Comparison of ENCODE assay signal across 32 cellular contexts in the genomic region with DNA sequence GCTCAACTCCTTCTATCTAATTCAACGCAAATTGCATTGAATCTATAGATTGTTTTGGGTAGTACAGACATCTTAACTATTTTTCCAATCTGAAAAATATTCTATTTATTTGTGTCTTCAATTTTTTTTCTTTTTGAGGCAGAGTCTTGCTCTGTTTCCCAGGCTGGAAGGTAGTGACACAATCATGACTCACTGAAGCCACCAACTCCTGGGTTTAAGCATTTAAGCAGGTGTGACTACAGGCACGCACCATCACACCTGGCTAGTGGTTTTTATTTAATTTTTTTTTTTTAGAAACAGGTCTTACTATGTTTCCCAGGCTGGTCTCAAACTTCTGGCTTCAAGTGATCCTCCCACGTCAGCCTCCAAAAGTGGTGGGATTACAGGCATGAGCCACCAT.
"Had no signal": no experiment of that assay in that cellular context is flagged by ENCODE, and none has a peak within 500 bp of the region (broad histone marks: within the 10 kb centered on the region; RNA-seq: fewer than 3 reads in every experiment).

No MANE protein-coding gene starts in this region.

- H3K4me2 ChIP-seq: neural progenitor cell had no signal

- H3K27ac ChIP-seq: ascending aorta, esophagus muscularis mucosa, heart right ventricle, neural progenitor cell, parathyroid adenoma, psoas muscle, tibial nerve had no signal

- H3K4me3 Mint-ChIP-seq: activated CD4-positive, alpha-beta memory T cell treated with anti-CD3 and anti-CD28 coated beads for 36 hours; activated CD4-positive, alpha-beta T cell treated with anti-CD3 and anti-CD28 coated beads, Interleukin-2, amount 10 ng/mL, durations not matched to agents 24 days and 14 days; activated naive CD4-positive, alpha-beta T cell treated with anti-CD3 and anti-CD28 coated beads, Interleukin-2, amount 10 ng/mL, durations not matched to agents 7 days and 5 days; activated naive CD8-positive, alpha-beta T cell treated with anti-CD3 and anti-CD28 coated beads, Interleukin-2, amount 10 ng/mL, durations not matched to agents 7 days and 5 days; activated T-helper 1 cell treated with anti-CD3 and anti-CD28 coated beads, Interleukin-12 subunit alpha, Interleukin-12 subunit beta, Interleukin-2, Interleukin-4 antibody, amounts not matched to agents 30 ng/mL and 10 ng/mL and 1 ng/mL, durations not matched to agents 14 hours and 24 hours and 36 hours; brain; natural killer cell; neural progenitor cell had no signal

- H3K27ac Mint-ChIP-seq: activated CD4-positive, alpha-beta memory T cell treated with anti-CD3 and anti-CD28 coated beads for 36 hours; activated CD4-positive, alpha-beta T cell treated with anti-CD3 and anti-CD28 coated beads, Interleukin-2, amount 10 ng/mL, durations not matched to agents 24 days and 14 days; activated naive CD4-positive, alpha-beta T cell treated with anti-CD3 and anti-CD28 coated beads, Interleukin-2, amount 10 ng/mL, durations not matched to agents 7 days and 5 days; activated naive CD8-positive, alpha-beta T cell treated with anti-CD3 and anti-CD28 coated beads, Interleukin-2, amount 10 ng/mL, durations not matched to agents 7 days and 5 days; activated T-helper 1 cell treated with anti-CD3 and anti-CD28 coated beads, Interleukin-12 subunit alpha, Interleukin-12 subunit beta, Interleukin-2, Interleukin-4 antibody, amounts not matched to agents 30 ng/mL and 10 ng/mL and 1 ng/mL, durations not matched to agents 14 hours and 24 hours and 36 hours; brain; natural killer cell; neural progenitor cell had no signal

- H3K36me3 ChIP-seq: ascending aorta, esophagus muscularis mucosa, heart right ventricle, neural progenitor cell, tibial nerve had no signal

- ATAC-seq: heart right ventricle, left cardiac atrium, left ventricle myocardium superior, natural killer cell, psoas muscle, right cardiac atrium had no signal

- DNase-seq: activated CD4-positive, alpha-beta memory T cell treated with anti-CD3 and anti-CD28 coated beads for 36 hours; activated CD4-positive, alpha-beta T cell treated with anti-CD3 and anti-CD28 coated beads, Interleukin-2, amount 10 ng/mL, durations not matched to agents 24 days and 14 days; activated CD4-positive, CD25-positive, alpha-beta regulatory T cell treated with anti-CD3 and anti-CD28 coated beads, Interleukin-2, amount 50 U/mL, for 72 hours; activated CD8-positive, alpha-beta memory T cell treated with anti-CD3 and anti-CD28 coated beads, Interleukin-2, amount 50 U/mL, for 4 hours; activated effector memory CD4-positive, alpha-beta T cell treated with anti-CD3 and anti-CD28 coated beads, Interleukin-2, amount 50 U/mL, for 16 hours; activated naive CD4-positive, alpha-beta T cell treated with anti-CD3 and anti-CD28 coated beads, Interleukin-2, amount 10 ng/mL, durations not matched to agents 7 days and 5 days; activated naive CD8-positive, alpha-beta T cell treated with anti-CD3 and anti-CD28 coated beads, Interleukin-2, amount 10 ng/mL, durations not matched to agents 7 days and 5 days; activated T-cell treated with anti-CD3 and anti-CD28 coated beads, Interleukin-2, amount 50 U/mL, for 1 hour; caudate nucleus; cortex of kidney; foreskin melanocyte; heart right ventricle; left cardiac atrium; left ventricle myocardium superior; midbrain; natural killer cell; occipital lobe; psoas muscle; right cardiac atrium; stimulated activated CD4-positive, alpha-beta T cell treated with anti-CD3 and anti-CD28 coated beads, Interleukin-15, amount 100 ng/mL, for 24 hours; stimulated activated CD4-positive, alpha-beta T cell treated with anti-CD3 and anti-CD28 coated beads, Interleukin-2, amount 100 ng/mL, for 24 hours; stimulated activated naive CD4-positive, alpha-beta T cell treated with Interleukin-2 at 50 U/mL for 16 hours; T-helper 2 cell had no signal

- H3K4me1 ChIP-seq: ascending aorta, esophagus muscularis mucosa, heart right ventricle, neural progenitor cell, parathyroid adenoma, psoas muscle, tibial nerve had no signal

- H3K79me2 ChIP-seq: parathyroid adenoma had no signal

- H3K27me3 Mint-ChIP-seq: activated CD4-positive, alpha-beta memory T cell treated with anti-CD3 and anti-CD28 coated beads for 36 hours; activated CD4-positive, alpha-beta T cell treated with anti-CD3 and anti-CD28 coated beads, Interleukin-2, amount 10 ng/mL, durations not matched to agents 24 days and 14 days; activated naive CD4-positive, alpha-beta T cell treated with anti-CD3 and anti-CD28 coated beads, Interleukin-2, amount 10 ng/mL, durations not matched to agents 7 days and 5 days; activated naive CD8-positive, alpha-beta T cell treated with anti-CD3 and anti-CD28 coated beads, Interleukin-2, amount 10 ng/mL, durations not matched to agents 7 days and 5 days had no signal

- H3K4me3 ChIP-seq: ascending aorta, esophagus muscularis mucosa, heart right ventricle, neural progenitor cell, psoas muscle, tibial nerve had no signal

- H3K9me3 ChIP-seq: ascending aorta, esophagus muscularis mucosa, heart right ventricle, psoas muscle, tibial nerve had no signal

- H3K4me1 Mint-ChIP-seq: activated CD4-positive, alpha-beta T cell treated with anti-CD3 and anti-CD28 coated beads, Interleukin-2, amount 10 ng/mL, durations not matched to agents 24 days and 14 days; activated naive CD4-positive, alpha-beta T cell treated with anti-CD3 and anti-CD28 coated beads, Interleukin-2, amount 10 ng/mL, durations not matched to agents 7 days and 5 days; brain; natural killer cell; neural progenitor cell had no signal

- H3K9ac ChIP-seq: neural progenitor cell, parathyroid adenoma had no signal

- H3K27me3 ChIP-seq: ascending aorta, esophagus muscularis mucosa, heart right ventricle, neural progenitor cell, tibial nerve had no signal

- FAIRE-seq: endothelial cell of umbilical vein, islet of Langerhans had no signal

- H3K9me3 Mint-ChIP-seq: activated CD4-positive, alpha-beta memory T cell treated with anti-CD3 and anti-CD28 coated beads for 36 hours; activated CD4-positive, alpha-beta T cell treated with anti-CD3 and anti-CD28 coated beads, Interleukin-2, amount 10 ng/mL, durations not matched to agents 24 days and 14 days; activated naive CD4-positive, alpha-beta T cell treated with anti-CD3 and anti-CD28 coated beads, Interleukin-2, amount 10 ng/mL, durations not matched to agents 7 days and 5 days; activated naive CD8-positive, alpha-beta T cell treated with anti-CD3 and anti-CD28 coated beads, Interleukin-2, amount 10 ng/mL, durations not matched to agents 7 days and 5 days; activated T-helper 1 cell treated with anti-CD3 and anti-CD28 coated beads, Interleukin-12 subunit alpha, Interleukin-12 subunit beta, Interleukin-2, Interleukin-4 antibody, amounts not matched to agents 30 ng/mL and 10 ng/mL and 1 ng/mL, durations not matched to agents 14 hours and 24 hours and 36 hours; natural killer cell had no signal

- H2AFZ ChIP-seq: neural progenitor cell, parathyroid adenoma had no signal

- H3K36me3 Mint-ChIP-seq: activated CD4-positive, alpha-beta memory T cell treated with anti-CD3 and anti-CD28 coated beads for 36 hours; activated naive CD4-positive, alpha-beta T cell treated with anti-CD3 and anti-CD28 coated beads, Interleukin-2, amount 10 ng/mL, durations not matched to agents 7 days and 5 days; activated naive CD8-positive, alpha-beta T cell treated with anti-CD3 and anti-CD28 coated beads, Interleukin-2, amount 10 ng/mL, durations not matched to agents 7 days and 5 days; brain; natural killer cell had no signal
